Comparison of ENCODE assay signal across 10 cellular contexts in genomic region chr1:31957701-31958674, GRCh38. TPM values are rescaled to one million over a fixed set of nuclear protein-coding genes. Genes with fewer than 3 reads are reported as not detected.
DNase-seq lines count a peak whose midpoint lies in the region; ATAC-seq and TF ChIP-seq lines count a peak whose summit lies in the region.
"Had no signal": no experiment of that assay in that cellular context is flagged by ENCODE, and none has a peak within 500 bp of the region (broad histone marks: within the 10 kb centered on the region; RNA-seq: fewer than 3 reads in every experiment).

No MANE protein-coding gene starts in this region.

- peaks cover 37% of the 10 kb centered on the region for H3K4me1 ChIP-seq in Panc1 (ENCODE audit: control insufficient read depth, insufficient read depth, low read length)

- intact Hi-C loops in Panc1 (cut with micrococcal nuclease; ENCODE audit: unreplicated experiment) = no loop called here

- TF ChIP-seq CTCF in Panc1 (IDR thresholded peaks at IDR 0.05) (no peak), brain (conservative IDR thresholded peaks at IDR 0.05) (no peak)

- POLR2A ChIA-PET in Panc1 (lab: Charles Lee) = no interaction called here

- in situ Hi-C loops in Panc1 (cut with HindIII; ENCODE audit: low pct_unique_long_range_greater_than_20kb, low sequenced_read_pairs) = no loop called here

- peaks cover 44% of the 10 kb centered on the region for H3K4me1 Mint-ChIP-seq in brain

- H3K27me3 Mint-ChIP-seq in brain = no peaks in the 10 kb centered on the region

- DNase-seq in Panc1 (ENCODE audit: low read depth, low spot score) (no peak), MG63 (no peak), amniotic stem cell (lab: John Stamatoyannopoulos, UW) (no peak)
- DNase-seq in stimulated activated CD4-positive, alpha-beta T cell treated with anti-CD3 and anti-CD28 coated beads, Interleukin-4, amount 100 ng/mL, for 4 hours = peak; percentile 30 to 38
- DNase-seq: foreskin melanocyte had no signal

- H3K27me3 ChIP-seq in Panc1 (ENCODE audit: control insufficient read depth, insufficient read depth, low read length) (no peaks in the 10 kb centered on the region), MG63 (no peaks in the 10 kb centered on the region)

- no TSS peak for BruUV-seq in Panc1 (replicated peaks; lab: Mats Ljungman, UMichigan)

- H3K27ac Mint-ChIP-seq in brain = peak overlapping the region; percentile 4 to 90 (median 82)

- peak overlapping the region in 2 of 5 experiments; percentile 4 to 14 for H3K4me3 Mint-ChIP-seq in brain

- H3K9me3 Mint-ChIP-seq in brain = peaks cover 0 to 6% (median 0%) of the 10 kb centered on the region in 5 experiments

- no peaks in the 10 kb centered on the region for H3K36me3 Mint-ChIP-seq in brain

- H3K9me3 ChIP-seq in Panc1 (ENCODE audit: control insufficient read depth, insufficient read depth, low read depth, low read length) = no peaks in the 10 kb centered on the region
- no peaks in the 10 kb centered on the region for H3K9me3 ChIP-seq in MG63

- CTCF ChIA-PET in Panc1 (lab: Charles Lee) = interaction anchor here (0.7 to 1.2 kb wide), 2 partner anchors 18 to 293 kb away, joined by 3 read pairs; no protein-coding TSS in a partner anchor

- H3K4me3 ChIP-seq in Panc1 (ENCODE audit: low read depth in 2 of 2, low read length in 2 of 2) (no peak overlapping the region), MG63 (no peak overlapping the region)

- peak; percentile 37 for ATAC-seq in GM21390 (IDR thresholded peaks at IDR 0.05; ENCODE audit: unreplicated experiment)
- ATAC-seq in Panc1 = no peak
- ATAC-seq in HG03108 (IDR thresholded peaks at IDR 0.05; ENCODE audit: unreplicated experiment) = no peak
- no peak for ATAC-seq in GM21528 (IDR thresholded peaks at IDR 0.05; ENCODE audit: low FRiP score, unreplicated experiment)
- ATAC-seq: HCT116 had no signal

- peak overlapping the region; percentile 45 for H3K27ac ChIP-seq in Panc1 (ENCODE audit: low read length)

- no peaks in the 10 kb centered on the region for H3K36me3 ChIP-seq in Panc1 (ENCODE audit: control insufficient read depth, insufficient read depth, low read length)
- no peaks in the 10 kb centered on the region for H3K36me3 ChIP-seq in MG63

RNA-seq across cellular contexts. Expression of gene PTP4A2, which starts 19.8 kb away (rescaled TPM):
- total RNA-seq in Panc1 (2021; ENCODE audit: unreplicated experiment) = 559 TPM
- polyA plus RNA-seq in Panc1 (2012; ENCODE audit: insufficient read length) = 217 TPM
- 165 TPM for polyA plus RNA-seq in brain (ENCODE audit: insufficient read depth, low read depth, low replicate concordance)
- total RNA-seq in MG63 (2014; rRNA removed; shearing (Covaris generic); ENCODE audit: low replicate concordance) = 321 and 754 TPM in 2 replicates

RNA-seq across cellular contexts. Expression of gene KHDRBS1, which starts 55.7 kb away (rescaled TPM):
- total RNA-seq in Panc1 (2021; ENCODE audit: unreplicated experiment) = 163 TPM
- 127 TPM for polyA plus RNA-seq in Panc1 (2012; ENCODE audit: insufficient read length)
- 186 TPM for polyA plus RNA-seq in brain (ENCODE audit: insufficient read depth, low read depth, low replicate concordance)
- 123 and 150 TPM in 2 replicates for total RNA-seq in MG63 (2014; rRNA removed; shearing (Covaris generic); ENCODE audit: low replicate concordance)

Comparison
In these comparisons a context has a peak if more than half of its experiments do, and no peak if none do; other contexts are left out.
1. DNase-seq: peak in stimulated activated CD4-positive, alpha-beta T cell treated with anti-CD3 and anti-CD28 coated beads, Interleukin-4, amount 100 ng/mL, for 4 hours (2 of 2); none in Panc1 (single experiment), MG63 (single experiment) and amniotic stem cell (single experiment).